In the genomic region with DNA sequence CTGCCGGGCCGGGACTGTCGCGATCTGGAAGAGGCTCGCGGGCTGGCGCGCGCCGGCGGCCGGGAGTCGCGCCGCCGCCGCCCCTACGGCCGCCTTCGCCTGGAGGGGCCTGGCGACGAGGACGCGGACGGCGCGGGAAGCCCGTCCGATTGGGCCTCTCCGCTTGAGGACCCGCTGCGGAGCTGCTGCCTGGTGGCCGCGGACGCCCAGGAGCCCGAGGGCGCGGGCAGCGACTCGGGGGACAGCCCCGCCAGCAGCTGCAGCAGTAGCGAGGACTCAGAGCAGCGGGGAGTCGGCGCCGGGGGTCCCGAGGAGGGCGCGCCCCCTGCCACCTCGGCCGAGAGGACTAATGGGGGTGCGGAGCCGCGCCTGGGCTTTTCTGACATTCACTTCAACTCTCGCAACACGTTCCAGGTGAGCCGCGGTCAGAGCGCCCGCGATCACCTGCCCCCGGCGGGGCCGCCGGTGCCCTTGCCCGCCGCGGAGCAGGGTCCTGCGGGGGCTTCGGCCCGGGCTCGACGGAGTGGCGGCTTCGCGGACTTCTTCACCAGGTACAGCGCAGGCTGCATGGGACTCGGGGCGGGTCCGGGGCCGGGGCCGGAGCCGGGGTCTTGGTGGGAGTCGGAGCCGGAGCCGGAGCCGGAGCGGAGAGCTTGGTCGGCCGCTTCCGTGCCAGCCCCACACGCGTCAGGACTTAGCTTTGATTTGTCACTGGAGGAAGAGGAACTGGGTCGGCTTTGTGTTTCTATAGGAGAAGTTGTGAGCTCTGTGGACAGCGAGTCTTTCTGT, we compare ENCODE assay signal across 1 cellular context.
TF ChIP-seq lines count a peak whose summit lies in the region.

No MANE protein-coding gene starts in this region.

TF ChIP-seq in K562, 482 proteins besides CTCF, POLR2A, EP300 and RAD21 (continued from another document):
- TF ChIP-seq, protein P1, sequence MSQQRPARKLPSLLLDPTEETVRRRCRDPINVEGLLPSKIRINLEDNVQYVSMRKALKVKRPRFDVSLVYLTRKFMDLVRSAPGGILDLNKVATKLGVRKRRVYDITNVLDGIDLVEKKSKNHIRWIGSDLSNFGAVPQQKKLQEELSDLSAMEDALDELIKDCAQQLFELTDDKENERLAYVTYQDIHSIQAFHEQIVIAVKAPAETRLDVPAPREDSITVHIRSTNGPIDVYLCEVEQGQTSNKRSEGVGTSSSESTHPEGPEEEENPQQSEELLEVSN (IDR thresholded peaks at IDR 0.05; ENCODE audit: borderline replicate concordance in 1 of 2, extremely low read depth in 1 of 2, insufficient read depth in 1 of 2, insufficient read length in 1 of 2, low read depth in 1 of 2, low read length in 1 of 2, poor library complexity in 1 of 2, severe bottlenecking in 1 of 2): peak; percentile 39 to 77
- peak; percentile 40 for TF ChIP-seq RBBP5 (IDR thresholded peaks at IDR 0.05; ENCODE audit: borderline replicate concordance, insufficient read depth, low read length, poor library complexity, severe bottlenecking)
- TF ChIP-seq CXXC5 (CRISPR knock-in tag; IDR thresholded peaks at IDR 0.05): 0 out of 2 replicates have a peak, but pooled peaks have one; percentile 6
- TF ChIP-seq BCOR (IDR thresholded peaks at IDR 0.05): no peak
- TF ChIP-seq KDM5B (IDR thresholded peaks at IDR 0.05; ENCODE audit: insufficient replicate concordance, low read depth, low read length): peak; percentile 7
- 0 out of 4 replicates have a peak, but pooled peaks of 1 of the 2 experiments have one; percentile 14 for TF ChIP-seq KDM1A (IDR thresholded peaks at IDR 0.05)
- TF ChIP-seq RCOR1 (IDR thresholded peaks at IDR 0.05; ENCODE audit: borderline replicate concordance in 1 of 2, low read depth in 2 of 2, low read length in 2 of 2): 0 out of 4 replicates have a peak, but pooled peaks of 1 of the 2 experiments have one; percentile 27
- TF ChIP-seq RFX5 (IDR thresholded peaks at IDR 0.05; ENCODE audit: low read depth, low read length): no peak
- TF ChIP-seq, protein P2, sequence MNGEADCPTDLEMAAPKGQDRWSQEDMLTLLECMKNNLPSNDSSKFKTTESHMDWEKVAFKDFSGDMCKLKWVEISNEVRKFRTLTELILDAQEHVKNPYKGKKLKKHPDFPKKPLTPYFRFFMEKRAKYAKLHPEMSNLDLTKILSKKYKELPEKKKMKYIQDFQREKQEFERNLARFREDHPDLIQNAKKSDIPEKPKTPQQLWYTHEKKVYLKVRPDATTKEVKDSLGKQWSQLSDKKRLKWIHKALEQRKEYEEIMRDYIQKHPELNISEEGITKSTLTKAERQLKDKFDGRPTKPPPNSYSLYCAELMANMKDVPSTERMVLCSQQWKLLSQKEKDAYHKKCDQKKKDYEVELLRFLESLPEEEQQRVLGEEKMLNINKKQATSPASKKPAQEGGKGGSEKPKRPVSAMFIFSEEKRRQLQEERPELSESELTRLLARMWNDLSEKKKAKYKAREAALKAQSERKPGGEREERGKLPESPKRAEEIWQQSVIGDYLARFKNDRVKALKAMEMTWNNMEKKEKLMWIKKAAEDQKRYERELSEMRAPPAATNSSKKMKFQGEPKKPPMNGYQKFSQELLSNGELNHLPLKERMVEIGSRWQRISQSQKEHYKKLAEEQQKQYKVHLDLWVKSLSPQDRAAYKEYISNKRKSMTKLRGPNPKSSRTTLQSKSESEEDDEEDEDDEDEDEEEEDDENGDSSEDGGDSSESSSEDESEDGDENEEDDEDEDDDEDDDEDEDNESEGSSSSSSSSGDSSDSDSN (IDR thresholded peaks at IDR 0.05; ENCODE audit: borderline replicate concordance in 1 of 2, low read depth in 2 of 2, low read length in 2 of 2): peak in 1 of 2 experiments; percentile 27; a peak in 2 of 4 replicates
- TF ChIP-seq NCOA6 (IDR thresholded peaks at IDR 0.05): peak; percentile 13; the same call in 1 of the 2 replicates
